In the genomic region with DNA sequence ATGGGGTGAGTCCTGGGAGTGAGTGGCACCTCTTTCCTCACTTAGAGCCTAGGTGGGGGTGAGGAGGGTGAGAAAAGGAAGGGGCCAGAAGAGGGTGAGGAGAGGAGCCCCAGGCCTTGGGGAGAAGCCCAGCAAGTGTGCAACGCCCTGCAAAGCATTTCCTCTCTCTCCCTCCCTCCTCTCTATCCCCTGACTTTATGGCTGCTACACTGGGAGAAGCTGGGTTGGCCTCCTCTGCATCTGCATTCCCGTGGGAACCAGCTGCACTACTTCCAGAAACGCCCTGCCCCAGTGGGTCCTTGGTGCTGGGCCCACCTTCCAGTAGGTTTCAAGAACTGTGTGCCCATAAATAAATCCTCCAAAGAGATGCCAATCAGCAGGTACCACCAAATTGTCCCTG, we compare ENCODE assay signal across 18 cellular contexts.
"Had no signal": no experiment of that assay in that cellular context is flagged by ENCODE, and none has a peak within 500 bp of the region (broad histone marks: within the 10 kb centered on the region; RNA-seq: fewer than 3 reads in every experiment).

No MANE protein-coding gene starts in this region.

- H3K4me3 ChIP-seq: coronary artery, tibial artery had no signal

- H3K4me1 ChIP-seq: tibial artery had no signal

- DNase-seq: activated CD4-positive, alpha-beta T cell treated with anti-CD3 and anti-CD28 coated beads, Interleukin-2, amount 10 ng/mL, durations not matched to agents 7 days and 5 days; activated CD8-positive, alpha-beta T cell treated with anti-CD3 and anti-CD28 coated beads, Interleukin-2, amount 10 ng/mL, durations not matched to agents 7 days and 5 days; activated naive CD4-positive, alpha-beta T cell treated with anti-CD3 and anti-CD28 coated beads for 36 hours; activated T-cell treated with anti-CD3 and anti-CD28 coated beads, Interleukin-2, amount 50 U/mL, for 24 hours; brain microvascular endothelial cell; effector CD4-positive, alpha-beta T cell; mesenchymal stem cell; occipital lobe; posterior cingulate gyrus; stimulated activated CD4-positive, alpha-beta T cell treated with anti-CD3 and anti-CD28 coated beads, Interleukin-2, amount 100 ng/mL, for 24 hours; stimulated activated naive CD8-positive, alpha-beta T cell treated with anti-CD3 and anti-CD28 coated beads, Interleukin-15, Interleukin-2, amounts not matched to agents 100 U/mL and 50 U/mL, for 24 hours; substantia nigra; T-cell; T-helper 9 cell; tibial artery had no signal

- H3K36me3 ChIP-seq: brain microvascular endothelial cell, tibial artery had no signal

- ATAC-seq: activated CD4-positive, CD25-positive, alpha-beta regulatory T cell treated with anti-CD3 and anti-CD28 coated beads, Interleukin-2, amount 50 U/mL, for 24 hours; activated CD8-positive, alpha-beta T cell treated with anti-CD3 and anti-CD28 coated beads, Interleukin-2, amount 10 ng/mL, durations not matched to agents 7 days and 5 days; esophagus mucosa; stimulated activated naive CD8-positive, alpha-beta T cell treated with anti-CD3 and anti-CD28 coated beads, Interleukin-15, Interleukin-2, amounts not matched to agents 100 U/mL and 50 U/mL, for 24 hours; T-cell had no signal

- H3K27ac ChIP-seq: brain microvascular endothelial cell, coronary artery, tibial artery had no signal

- H3K27me3 ChIP-seq: brain microvascular endothelial cell, tibial artery had no signal
